Comparison of ENCODE assay signal across 23 cellular contexts in the genomic region with DNA sequence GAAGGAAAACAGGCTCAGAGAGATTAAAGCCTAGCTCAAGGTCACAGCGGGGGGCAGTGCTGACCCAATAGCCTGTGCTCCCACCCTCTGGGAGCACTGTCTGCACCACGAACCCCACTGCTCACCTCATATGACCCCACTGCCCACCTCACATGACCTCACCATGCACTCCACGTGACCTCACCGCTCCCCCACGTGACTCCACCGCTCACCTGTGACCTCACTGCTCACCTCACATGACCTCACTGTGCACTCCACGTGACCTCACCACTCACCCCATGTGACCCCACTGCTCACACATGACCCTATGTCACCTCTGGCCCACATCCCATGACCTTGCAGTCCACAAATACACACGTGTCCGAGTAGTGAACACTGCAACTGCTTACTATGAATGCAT. TPM values are rescaled to one million over a fixed set of nuclear protein-coding genes. Genes with fewer than 3 reads are reported as not detected.
DNase-seq lines count a peak whose midpoint lies in the region; ATAC-seq, FAIRE-seq and TF ChIP-seq lines count a peak whose summit lies in the region.
"Had no signal": no experiment of that assay in that cellular context is flagged by ENCODE, and none has a peak within 500 bp of the region (broad histone marks: within the 10 kb centered on the region; RNA-seq: fewer than 3 reads in every experiment).

No MANE protein-coding gene starts in this region.

- no peak overlapping the region for H2AFZ ChIP-seq in H1 (ENCODE audit: low read length)
- H2AFZ ChIP-seq: GM23338 had no signal

- peaks cover 97% of the 10 kb centered on the region for H3K4me1 ChIP-seq in BLaER1
- H3K4me1 ChIP-seq in H1 (replicated peaks in 1 of 4; ENCODE audit: control insufficient read depth in 3 of 4, insufficient read depth in 4 of 4, low read length in 3 of 4) = peaks cover 0 to 3% (median 0%) of the 10 kb centered on the region in 4 experiments; a peak in 2 of 7 replicates
- no peaks in the 10 kb centered on the region for H3K4me1 ChIP-seq in CD8-positive, alpha-beta T cell (ENCODE audit: insufficient read depth, low read length)
- H3K4me1 ChIP-seq: BE2C had no signal

- H3K9ac ChIP-seq in BLaER1 (peak overlapping the region; percentile 76), H1 (replicated peaks in 1 of 4; ENCODE audit: extremely low read depth in 1 of 4, low read depth in 3 of 4, low read length in 3 of 4) (no peak overlapping the region)

- FAIRE-seq in H1 (lab: Jason Lieb, UNC) = no peak

- CTCF ChIA-PET in H1 (lab: Charles Lee; ENCODE audit: partially characterized antibody) = interaction anchor here (1.0 to 1.5 kb wide), 4 partner anchors 9 to 208 kb away, joined by 3 to 4 read pairs (median 4); no protein-coding TSS in a partner anchor
- CTCF ChIA-PET in CD8-positive, alpha-beta T cell (lab: Charles Lee) = interaction anchor here (1.3 kb wide), 1 partner anchor 209 kb away, joined by 4 read pairs; no protein-coding TSS in a partner anchor

- no peaks in the 10 kb centered on the region; the same call in 1 of the 2 replicates for H3K79me1 ChIP-seq in H1 (ENCODE audit: low read depth, low read length)

- H2BK120ac ChIP-seq in H1 (replicated peaks; ENCODE audit: low read depth, low read length) = no peak overlapping the region

- intact Hi-C loops in dorsolateral prefrontal cortex (cut with DNase I) = no loop called here
- intact Hi-C loops in CD8-positive, alpha-beta T cell (cut with DNase I, micrococcal nuclease) = no loop called here

- no peak overlapping the region for H2BK5ac ChIP-seq in H1 (ENCODE audit: low read depth, low read length)

- no peak overlapping the region for H2BK15ac ChIP-seq in H1 (ENCODE audit: low read length)

- no peak overlapping the region for H2BK20ac ChIP-seq in H1 (ENCODE audit: low read length)

- no peak overlapping the region for H3K56ac ChIP-seq in H1 (replicated peaks; ENCODE audit: insufficient read length, low read depth, low read length)

- TF ChIP-seq EP300 in Ishikawa (IDR thresholded peaks at IDR 0.05; ENCODE audit: borderline replicate concordance) = no peak
- TF ChIP-seq EP300 in H1 (IDR thresholded peaks at IDR 0.05; ENCODE audit: borderline replicate concordance in 1 of 2, low read depth in 2 of 2, low read length in 2 of 2) = no peak

- H3K9me3 Mint-ChIP-seq in memory B cell = no peaks in the 10 kb centered on the region
- no peaks in the 10 kb centered on the region for H3K9me3 Mint-ChIP-seq in CD8-positive, alpha-beta T cell
- H3K9me3 Mint-ChIP-seq: activated naive CD4-positive, alpha-beta T cell treated with anti-CD3 and anti-CD28 coated beads, Interleukin-2, amount 50 U/mL, for 24 hours; GM23338; naive thymus-derived CD4-positive, alpha-beta T cell had no signal

- no peak overlapping the region for H3K23ac ChIP-seq in H1 (ENCODE audit: insufficient read length)

- H3K4me2 ChIP-seq in BLaER1 = peak overlapping the region; percentile 91
- no peak overlapping the region for H3K4me2 ChIP-seq in H1 (ENCODE audit: insufficient read depth in 1 of 2, low read depth in 2 of 2, low read length in 2 of 2)
- H3K4me2 ChIP-seq: GM23338 had no signal

- H4K20me1 ChIP-seq in BLaER1 = no peaks in the 10 kb centered on the region
- H4K20me1 ChIP-seq in H1 (replicated peaks in 1 of 2; ENCODE audit: control insufficient read depth in 1 of 2, insufficient read depth in 2 of 2, low read length in 2 of 2) = peaks cover 0 to 2% of the 10 kb centered on the region in 2 experiments

- H3K9me3 ChIP-seq in BLaER1 (no peaks in the 10 kb centered on the region), H1 (ENCODE audit: insufficient read depth in 2 of 2, low read depth in 1 of 2, low read length in 1 of 2) (no peaks in the 10 kb centered on the region)
- no peaks in the 10 kb centered on the region for H3K9me3 ChIP-seq in CD8-positive, alpha-beta T cell (ENCODE audit: low read length)
- H3K9me3 ChIP-seq: BE2C, thoracic aorta had no signal

- H3K4me3 Mint-ChIP-seq in memory B cell = peak overlapping the region; percentile 1
- H3K4me3 Mint-ChIP-seq in CD8-positive, alpha-beta T cell = no peak overlapping the region
- H3K4me3 Mint-ChIP-seq: activated naive CD4-positive, alpha-beta T cell treated with anti-CD3 and anti-CD28 coated beads, Interleukin-2, amount 50 U/mL, for 24 hours; GM23338; naive thymus-derived CD4-positive, alpha-beta T cell had no signal

- H4K91ac ChIP-seq in H1 (replicated peaks; ENCODE audit: insufficient read length, low read length) = no peak overlapping the region

- TF ChIP-seq CTCF in H1 (IDR thresholded peaks at IDR 0.05; ENCODE audit: control extremely low read depth in 1 of 3, insufficient read depth in 1 of 3, low read depth in 1 of 3, low read length in 3 of 3) (no peak), dorsolateral prefrontal cortex (IDR thresholded peaks at IDR 0.05 in 54 of 56, conservative IDR thresholded peaks at IDR 0.05 in 2 of 56; ENCODE audit: low read depth in 1 of 56, partially characterized antibody in 56 of 56) (no peak)
- no peak for TF ChIP-seq CTCF in CD8-positive, alpha-beta T cell (IDR thresholded peaks at IDR 0.05)

- H3K4ac ChIP-seq in H1 (replicated peaks; ENCODE audit: insufficient read length, low read depth, low read length) = no peak overlapping the region

- H3K4me3 ChIP-seq in BLaER1 (peak overlapping the region; percentile 62), H1 (ENCODE audit: extremely low read depth in 1 of 4, insufficient read depth in 2 of 4, low read depth in 3 of 4, low read length in 4 of 4) (no peak overlapping the region), dorsolateral prefrontal cortex (no peak overlapping the region)
- no peak overlapping the region for H3K4me3 ChIP-seq in CD8-positive, alpha-beta T cell (ENCODE audit: low read depth, low read length)
- H3K4me3 ChIP-seq: cardiac muscle cell, GM23338, thoracic aorta had no signal

- no peak overlapping the region for H2AK5ac ChIP-seq in H1 (ENCODE audit: low read depth, low read length)

- POLR2A ChIA-PET in H1 (lab: Charles Lee; ENCODE audit: partially characterized antibody) = no interaction called here
- POLR2A ChIA-PET in CD8-positive, alpha-beta T cell (lab: Charles Lee) = no interaction called here

- H3K79me2 ChIP-seq in H1 (ENCODE audit: control insufficient read depth in 1 of 2, insufficient read depth in 2 of 2, low read length in 2 of 2) = no peaks in the 10 kb centered on the region

- H4K5ac ChIP-seq in H1 (ENCODE audit: insufficient read length, low read depth, low read length) = no peak overlapping the region

- no peaks in the 10 kb centered on the region for H3K27me3 ChIP-seq in BLaER1
- no peaks in the 10 kb centered on the region for H3K27me3 ChIP-seq in H1 (replicated peaks in 1 of 4; ENCODE audit: control insufficient read depth in 3 of 4, extremely low read depth in 1 of 4, insufficient read depth in 3 of 4, low read length in 3 of 4)
- H3K27me3 ChIP-seq in dorsolateral prefrontal cortex = no peaks in the 10 kb centered on the region
- no peaks in the 10 kb centered on the region for H3K27me3 ChIP-seq in CD8-positive, alpha-beta T cell (ENCODE audit: insufficient read depth, low read length)
- H3K27me3 ChIP-seq: BE2C, cardiac muscle cell had no signal

- no peak for TF ChIP-seq RAD21 in Ishikawa (IDR thresholded peaks at IDR 0.05; ENCODE audit: low read depth)
- TF ChIP-seq RAD21 in H1 (IDR thresholded peaks at IDR 0.05 in 1 of 2, conservative IDR thresholded peaks at IDR 0.05 in 1 of 2; ENCODE audit: low read depth in 2 of 2, low read length in 2 of 2) = no peak

- H3K27ac ChIP-seq in BLaER1 (peak overlapping the region; percentile 90), H1 (ENCODE audit: low read depth, low read length) (no peak overlapping the region), dorsolateral prefrontal cortex (no peak overlapping the region)
- H3K27ac ChIP-seq in CD8-positive, alpha-beta T cell (ENCODE audit: low read depth, low read length) = no peak overlapping the region
- H3K27ac ChIP-seq: cardiac muscle cell, thoracic aorta had no signal

- no peaks in the 10 kb centered on the region for H3K23me2 ChIP-seq in H1 (ENCODE audit: low read depth, low read length)

- no peak for TF ChIP-seq POLR2A in H1 (IDR thresholded peaks at IDR 0.05; ENCODE audit: control extremely low read depth in 1 of 2, low read depth in 2 of 2, low read length in 2 of 2)

- WGBS in H1 (ENCODE audit: extremely low coverage in 1 of 2, insufficient coverage in 1 of 2, insufficient read length in 1 of 2, insufficient replicate concordance in 2 of 2, low coverage in 1 of 2, low lambda C conversion rate in 2 of 2, missing lambda C conversion rate in 1 of 2), 2 experiments = 80% methylated on average over 9 of the region's 9 CpGs; no CpG with 5 or more reads in 1 of the 2 experiments

- H3K27me3 Mint-ChIP-seq in memory B cell = no peaks in the 10 kb centered on the region
- no peaks in the 10 kb centered on the region for H3K27me3 Mint-ChIP-seq in CD8-positive, alpha-beta T cell (ENCODE audit: low read depth)
- H3K27me3 Mint-ChIP-seq: activated naive CD4-positive, alpha-beta T cell treated with anti-CD3 and anti-CD28 coated beads, Interleukin-2, amount 50 U/mL, for 24 hours; naive thymus-derived CD4-positive, alpha-beta T cell had no signal

- H3K4me1 Mint-ChIP-seq in memory B cell = no peaks in the 10 kb centered on the region
- no peaks in the 10 kb centered on the region for H3K4me1 Mint-ChIP-seq in CD8-positive, alpha-beta T cell (ENCODE audit: low read depth)
- H3K4me1 Mint-ChIP-seq: activated naive CD4-positive, alpha-beta T cell treated with anti-CD3 and anti-CD28 coated beads, Interleukin-2, amount 50 U/mL, for 24 hours had no signal

- H3K18ac ChIP-seq in H1 (ENCODE audit: extremely low read depth, low read length) = no peak overlapping the region; the same call in 1 of the 2 replicates

- H4K8ac ChIP-seq in H1 (ENCODE audit: extremely low read depth, insufficient read depth, low read length) = no peak overlapping the region; the same call in 1 of the 2 replicates

- peaks cover 10% of the 10 kb centered on the region for H3K36me3 Mint-ChIP-seq in memory B cell
- peaks cover 52% of the 10 kb centered on the region for H3K36me3 Mint-ChIP-seq in CD8-positive, alpha-beta T cell

- no peak overlapping the region for H3K27ac Mint-ChIP-seq in memory B cell
- H3K27ac Mint-ChIP-seq in CD8-positive, alpha-beta T cell = no peak overlapping the region
- H3K27ac Mint-ChIP-seq: activated naive CD4-positive, alpha-beta T cell treated with anti-CD3 and anti-CD28 coated beads, Interleukin-2, amount 50 U/mL, for 24 hours; GM23338 had no signal

- DNase-seq in H1 (ENCODE audit: low read depth in 1 of 2, low spot score in 2 of 2) (no peak), memory B cell (ENCODE audit: low spot score in 2 of 2) (no peak), dorsolateral prefrontal cortex (no peak), COLO829 (ENCODE audit: low spot score) (no peak)
- DNase-seq in CD8-positive, alpha-beta T cell = no peak
- DNase-seq: BE2C; DND-41; head of caudate nucleus; Kasumi-1; naive thymus-derived CD4-positive, alpha-beta T cell; NCI-H1048; NCI-H187 treated with DMSO at 0.1 percent for 48 hours; NCI-H526 treated with DMSO at 0.1 percent for 48 hours; RPMI8226; stimulated activated CD4-positive, alpha-beta T cell treated with anti-CD3 and anti-CD28 coated beads, Interleukin-4, amount 100 ng/mL, for 24 hours; stimulated activated naive CD4-positive, alpha-beta T cell had no signal

- H2BK12ac ChIP-seq in H1 (ENCODE audit: low read depth, low read length) = peak overlapping the region; percentile 85; the same call in 1 of the 2 replicates

- peaks cover 27% of the 10 kb centered on the region for H3K36me3 ChIP-seq in BLaER1
- no peaks in the 10 kb centered on the region for H3K36me3 ChIP-seq in H1 (ENCODE audit: control insufficient read depth in 2 of 4, insufficient read depth in 4 of 4, low read length in 3 of 4)
- no peaks in the 10 kb centered on the region for H3K36me3 ChIP-seq in CD8-positive, alpha-beta T cell (ENCODE audit: insufficient read depth, low read length)
- H3K36me3 ChIP-seq: BE2C had no signal

- H3K14ac ChIP-seq in H1 (ENCODE audit: insufficient read length) = no peak overlapping the region

- ATAC-seq in memory B cell (ENCODE audit: low read depth) = no peak
- no peak for ATAC-seq in CD8-positive, alpha-beta T cell
- no peak for ATAC-seq in HG02885 (IDR thresholded peaks at IDR 0.05; ENCODE audit: poor library complexity, unreplicated experiment)
- ATAC-seq: GM23338; naive thymus-derived CD4-positive, alpha-beta T cell had no signal

RNA-seq across cellular contexts. Expression of a gene that starts 55.4 kb away (rescaled TPM):
- 9.9 and 10.2 TPM in 2 replicates for total RNA-seq in H1 (2021; fragmentation: NEBNext Ultra II Directional; extraction: Animal tissue kit (Norgen Biotek cat#: 25700))
- polyA plus RNA-seq in H1 (2011; rRNA removed) = 2.5 and 4.3 TPM in 2 replicates
- 3.5 TPM for polyA plus RNA-seq in H1 (2011; cell fraction: cytosol; rRNA removed)
- 4.9 TPM for polyA plus RNA-seq in H1 (2011; cell fraction: nucleus; rRNA removed)
- 5.7 to 10.4 TPM (median 7.9 TPM) in 4 replicates for polyA plus RNA-seq in H1 (2012, experiment 1 of 2)
- 8.1 TPM for polyA plus RNA-seq in H1 (2012, experiment 2 of 2)
- polyA plus RNA-seq in H1 (2013, experiment 1 of 2) = 6.0 TPM
- polyA plus RNA-seq in H1 (2013, experiment 2 of 2) = 5.7 TPM
- polyA minus RNA-seq in H1 (2011; rRNA and poly(A)+ RNA removed) = 5.4 and 9.0 TPM in 2 replicates
- polyA minus RNA-seq in H1 (2011; cell fraction: cytosol; rRNA and poly(A)+ RNA removed) = 2.1 TPM
- 5.4 TPM for polyA minus RNA-seq in H1 (2011; cell fraction: nucleus; rRNA and poly(A)+ RNA removed)
- 10 to 100 TPM; 22.8 to 47.3 (median 34.4) TPM for total RNA-seq in dorsolateral prefrontal cortex
- total RNA-seq in CD8-positive, alpha-beta T cell = 1 to 10 TPM; 5.3 to 5.8 TPM

RNA-seq across cellular contexts. Expression of a gene that starts 55.5 kb away (rescaled TPM):
- 20.1 and 23.9 TPM in 2 replicates for total RNA-seq in H1 (2021; fragmentation: NEBNext Ultra II Directional; extraction: Animal tissue kit (Norgen Biotek cat#: 25700))
- polyA plus RNA-seq in H1 (2011; rRNA removed) = 8.6 and 11.6 TPM in 2 replicates
- polyA plus RNA-seq in H1 (2011; cell fraction: cytosol; rRNA removed) = 10.6 TPM
- polyA plus RNA-seq in H1 (2011; cell fraction: nucleus; rRNA removed) = 37.2 TPM
- polyA plus RNA-seq in H1 (2012, experiment 1 of 2) = 9.3 to 14.4 TPM (median 11.8 TPM) in 4 replicates
- 5.4 TPM for polyA plus RNA-seq in H1 (2012, experiment 2 of 2)
- polyA plus RNA-seq in H1 (2013, experiment 1 of 2) = 7.4 TPM
- 7.0 TPM for polyA plus RNA-seq in H1 (2013, experiment 2 of 2)
- 14.1 and 18.0 TPM in 2 replicates for polyA minus RNA-seq in H1 (2011; rRNA and poly(A)+ RNA removed)
- polyA minus RNA-seq in H1 (2011; cell fraction: cytosol; rRNA and poly(A)+ RNA removed) = 19.2 TPM
- 52.7 TPM for polyA minus RNA-seq in H1 (2011; cell fraction: nucleus; rRNA and poly(A)+ RNA removed)
- total RNA-seq in dorsolateral prefrontal cortex = 10 to 100 TPM; 24.4 to 65.0 (median 40.3) TPM
- total RNA-seq in CD8-positive, alpha-beta T cell = 10 to 100 TPM; 34.9 to 44.2 TPM
